ENCODE assay signal across 16 cellular contexts in the genomic region with DNA sequence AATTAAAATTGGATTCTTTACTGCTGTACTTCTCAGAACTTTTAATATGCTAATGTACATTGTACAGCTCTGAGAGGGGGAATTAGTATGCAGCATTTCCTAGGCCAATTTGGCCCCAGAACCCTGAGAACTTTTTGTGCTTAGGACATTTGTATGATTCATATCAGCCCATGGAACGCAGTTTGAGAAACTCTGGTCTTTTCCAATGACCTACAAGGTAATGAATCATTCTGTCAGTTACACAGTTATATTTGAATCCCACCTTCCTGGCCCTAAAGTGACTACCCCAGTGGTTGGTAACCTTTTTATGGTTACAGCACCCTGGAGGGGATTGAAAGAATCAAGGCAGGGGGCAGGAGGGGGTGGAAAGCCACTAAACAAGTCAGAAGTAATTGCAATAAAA. TPM values are rescaled to one million over a fixed set of nuclear protein-coding genes. Genes with fewer than 3 reads are reported as not detected.
DNase-seq lines count a peak whose midpoint lies in the region; TF ChIP-seq lines count a peak whose summit lies in the region.
"Had no signal": no experiment of that assay in that cellular context is flagged by ENCODE, and none has a peak within 500 bp of the region (broad histone marks: within the 10 kb centered on the region; RNA-seq: fewer than 3 reads in every experiment).

No MANE protein-coding gene starts in this region.

- H3K27ac Mint-ChIP-seq in MCF 10A (ENCODE audit: low read depth, unreplicated experiment) (peak overlapping the region; percentile 85), brain (peak overlapping the region in 4 of 5 experiments; percentile 74 to 92 (median 84))
- H3K27ac Mint-ChIP-seq: nephron progenitor cell had no signal

- H3K4me3 Mint-ChIP-seq in MCF 10A (ENCODE audit: unreplicated experiment) (no peak overlapping the region), brain (peak overlapping the region in 1 of 5 experiments; percentile 45)
- H3K4me3 Mint-ChIP-seq: nephron progenitor cell had no signal

- peak overlapping the region; percentile 8 for H3K4me2 ChIP-seq in hepatocyte

- H3K4me1 Mint-ChIP-seq in MCF 10A (ENCODE audit: insufficient read depth, unreplicated experiment) (peaks cover 33% of the 10 kb centered on the region), brain (peaks cover 54% of the 10 kb centered on the region)

- intact Hi-C loops in MCF 10A (cut with micrococcal nuclease) (no loop called here), breast epithelium (cut with DNase I; ENCODE audit: low total_unique reads) (loop anchor here (5.0 kb wide), 1 partner anchor 302 kb away; no protein-coding TSS in a partner anchor), uterus (cut with DNase I; ENCODE audit: low total_unique reads) (no loop called here)

- H3K79me2 ChIP-seq in hepatocyte: no peaks in the 10 kb centered on the region

- TF ChIP-seq POLR2A in breast epithelium (IDR thresholded peaks at IDR 0.05) (no peak), uterus (IDR thresholded peaks at IDR 0.05) (no peak)

- WGBS in hepatocyte (ENCODE audit: low lambda C conversion rate, missing lambda C conversion rate): 64% methylated on average over 1 of the region's 1 CpG

- TF ChIP-seq CTCF in MCF 10A (IDR thresholded peaks at IDR 0.05; ENCODE audit: unreplicated experiment) (no peak), breast epithelium (IDR thresholded peaks at IDR 0.05) (no peak), brain (conservative IDR thresholded peaks at IDR 0.05) (no peak), hepatocyte (IDR thresholded peaks at IDR 0.05; ENCODE audit: poor library complexity) (no peak), uterus (IDR thresholded peaks at IDR 0.05) (no peak)

- DNase-seq in MCF 10A (ENCODE audit: unreplicated experiment) (peak; percentile 69), breast epithelium (ENCODE audit: low spot score in 2 of 2) (no peak), hepatocyte (ENCODE audit: low spot score) (no peak), uterus (peak; percentile 35 to 50), DMS 273 treated with DMSO at 0.1 percent for 48 hours (lab: John Stamatoyannopoulos, UW) (no peak), NCI-H82 treated with DMSO at 0.1 percent for 48 hours (lab: John Stamatoyannopoulos, UW; ENCODE audit: unreplicated experiment) (no peak)
- DNase-seq in effector CD4-positive, alpha-beta T cell: no peak
- DNase-seq: activated CD4-positive, CD25-positive, alpha-beta regulatory T cell; KG1; NCI-H2081; nephron progenitor cell; NK-92 treated with Interleukin-12 subunit alpha and Interleukin-12 subunit beta, amount 100 ng/mL, for 24 hours; upper lobe of right lung had no signal

- H3K9me2 ChIP-seq in hepatocyte (replicated peaks; ENCODE audit: insufficient read depth): no peaks in the 10 kb centered on the region

- H3K4me3 ChIP-seq in breast epithelium: no peak overlapping the region
- H3K4me3 ChIP-seq in hepatocyte: no peak overlapping the region
- H3K4me3 ChIP-seq in uterus: no peak overlapping the region
- H3K4me3 ChIP-seq: upper lobe of right lung had no signal

- H3K36me3 ChIP-seq in breast epithelium (no peaks in the 10 kb centered on the region), hepatocyte (replicated peaks; ENCODE audit: insufficient read depth, low read depth) (no peaks in the 10 kb centered on the region), uterus (no peaks in the 10 kb centered on the region)
- H3K36me3 ChIP-seq: upper lobe of right lung had no signal

- H3K27me3 ChIP-seq in breast epithelium (no peaks in the 10 kb centered on the region), hepatocyte (no peaks in the 10 kb centered on the region), uterus (no peaks in the 10 kb centered on the region)
- H3K27me3 ChIP-seq: upper lobe of right lung had no signal

- H3K27me3 Mint-ChIP-seq in MCF 10A (ENCODE audit: insufficient read depth, unreplicated experiment): no peaks in the 10 kb centered on the region
- no peaks in the 10 kb centered on the region for H3K27me3 Mint-ChIP-seq in brain

- no peak overlapping the region for H2AFZ ChIP-seq in hepatocyte

- POLR2A ChIA-PET in MCF 10A (lab: Yijun Ruan, JAX): interaction anchor here (0.8 kb wide), 1 partner anchor 24 kb away, joined by 3 read pairs; no protein-coding TSS in a partner anchor

- no TSS peak for BruUV-seq in MCF 10A (replicated peaks; lab: Mats Ljungman, UMichigan)

- no peaks in the 10 kb centered on the region for H3K4me1 ChIP-seq in breast epithelium
- H3K4me1 ChIP-seq in hepatocyte (ENCODE audit: insufficient read depth): peaks cover 16% of the 10 kb centered on the region
- H3K4me1 ChIP-seq in uterus: peaks cover 0 to 3% of the 10 kb centered on the region in 2 donors
- H3K4me1 ChIP-seq: upper lobe of right lung had no signal

- peaks cover 0 to 7% of the 10 kb centered on the region in 2 donors for H3K9me3 ChIP-seq in breast epithelium
- no peaks in the 10 kb centered on the region for H3K9me3 ChIP-seq in hepatocyte (ENCODE audit: low read depth)
- no peaks in the 10 kb centered on the region for H3K9me3 ChIP-seq in uterus
- H3K9me3 ChIP-seq: upper lobe of right lung had no signal

- H3K9me3 Mint-ChIP-seq in MCF 10A (ENCODE audit: unreplicated experiment) (peaks cover 20% of the 10 kb centered on the region), brain (peaks cover 7 to 19% (median 11%) of the 10 kb centered on the region in 5 experiments)

- peaks cover 13% of the 10 kb centered on the region for H3K36me3 Mint-ChIP-seq in MCF 10A (ENCODE audit: insufficient read depth, unreplicated experiment)
- H3K36me3 Mint-ChIP-seq in brain: no peaks in the 10 kb centered on the region

- H4K20me1 ChIP-seq in hepatocyte (ENCODE audit: insufficient read depth, poor library complexity, severe bottlenecking): no peaks in the 10 kb centered on the region

- H3K27ac ChIP-seq in breast epithelium (no peak overlapping the region), hepatocyte (peak overlapping the region; percentile 92), uterus (peak overlapping the region; percentile 16 to 33)
- H3K27ac ChIP-seq: upper lobe of right lung had no signal

- CTCF ChIA-PET in MCF 10A (lab: Yijun Ruan, JAX): interaction anchor here (0.7 kb wide), 1 partner anchor 72 kb away, joined by 3 read pairs; no protein-coding TSS in a partner anchor

RNA-seq across cellular contexts. Expression of gene KBTBD12, which starts 25.6 kb away (rescaled TPM):
- total RNA-seq in MCF 10A (2022): not detected in 2 replicates
- total RNA-seq in breast epithelium: under 1 TPM in 2 of 3 donors, not detected in 1; 0.32 to 0.73 TPM
- polyA plus RNA-seq in brain (ENCODE audit: insufficient read depth, low read depth, low replicate concordance): 3.0 TPM
- total RNA-seq in hepatocyte: 0.07 TPM in 1 of 2 replicates, not detected in the other
- not detected in 2 replicates for polyA plus RNA-seq in hepatocyte
- total RNA-seq in uterus: 1 to 10 TPM in 2 of 4 donors, under 1 TPM in 1, not detected in 1; 0.59 to 2.8 (median 2.1) TPM
- total RNA-seq: glomerular endothelial cell had no signal
- polyA plus RNA-seq: AG04450 had no signal

Comparison
In these comparisons a context has a peak if more than half of its experiments do, and no peak if none do; other contexts are left out.
1. DNase-seq: peak in MCF 10A (single experiment) and uterus (2 of 2); none in breast epithelium (0 of 2), hepatocyte (single experiment), DMS 273 treated with DMSO at 0.1 percent for 48 hours (single experiment), NCI-H82 treated with DMSO at 0.1 percent for 48 hours (single experiment) and effector CD4-positive, alpha-beta T cell (single experiment).
2. H3K27ac ChIP-seq: peak in hepatocyte (single experiment) and uterus (2 of 2); none in breast epithelium (0 of 2).